Comparison of ENCODE assay signal across 21 cellular contexts in the genomic region with DNA sequence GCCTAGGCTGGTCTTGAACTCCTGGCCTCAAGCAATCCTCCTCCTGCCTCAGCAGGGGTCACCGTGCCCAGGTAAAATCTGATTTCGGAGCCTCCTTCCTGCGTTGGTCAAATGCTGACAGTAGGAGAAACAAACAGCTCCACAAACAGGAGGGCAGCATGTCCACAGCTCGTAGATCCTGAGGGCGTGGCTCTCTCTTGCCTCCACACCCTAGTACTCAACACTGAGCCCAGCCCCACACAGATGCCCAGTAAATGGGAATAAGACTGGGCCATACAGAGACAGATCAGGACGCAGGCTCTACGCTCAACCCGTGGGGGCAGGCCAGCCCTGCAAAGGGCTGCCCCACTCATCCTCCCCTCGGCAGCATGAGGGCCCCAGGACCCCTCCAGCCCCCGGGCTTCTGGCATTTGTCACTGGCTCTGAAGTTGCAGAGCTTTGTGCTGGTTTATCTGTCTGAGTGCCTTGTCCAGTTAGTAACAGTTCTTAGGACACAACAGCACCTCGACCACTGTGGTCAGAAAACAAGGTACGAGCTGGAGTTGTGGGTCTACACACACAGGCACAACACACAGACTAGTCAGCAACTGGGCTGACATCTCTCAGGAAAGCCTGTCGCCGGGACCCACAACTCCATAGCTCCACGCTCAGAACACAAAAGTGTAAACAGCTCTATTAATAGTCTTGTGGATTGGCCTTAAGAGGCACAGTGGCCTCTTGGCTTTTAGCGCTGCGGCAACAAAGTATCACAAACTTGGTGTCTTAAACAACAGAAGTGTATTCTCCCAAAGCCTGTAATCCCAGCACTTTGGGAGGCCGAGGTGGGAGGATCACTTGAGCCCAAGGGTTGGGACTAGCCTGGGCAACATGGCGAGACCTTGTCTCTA. TPM values are rescaled to one million over a fixed set of nuclear protein-coding genes. Genes with fewer than 3 reads are reported as not detected.
A peak's percentile ranks its signal among the peaks of the same experiment; 100 is the strongest.
DNase-seq lines count a peak whose midpoint lies in the region; ATAC-seq and TF ChIP-seq lines count a peak whose summit lies in the region.
"Had no signal": no experiment of that assay in that cellular context is flagged by ENCODE, and none has a peak within 500 bp of the region (broad histone marks: within the 10 kb centered on the region; RNA-seq: fewer than 3 reads in every experiment).

No MANE protein-coding gene starts in this region.

- no peak for TF ChIP-seq POLR2A in heart left ventricle (IDR thresholded peaks at IDR 0.05)
- no peak for TF ChIP-seq POLR2A in testis (IDR thresholded peaks at IDR 0.05)

- H3K27ac Mint-ChIP-seq in dendritic cell treated with granulocyte-macrophage colony-stimulating factor and Interleukin-4, amounts not matched to agents 40 ng/mL and 50 ng/mL, for 4 days, result peak overlapping the region; percentile 62
- H3K27ac Mint-ChIP-seq: HFFc6 had no signal

- H3K36me3 Mint-ChIP-seq in dendritic cell treated with granulocyte-macrophage colony-stimulating factor and Interleukin-4, amounts not matched to agents 40 ng/mL and 50 ng/mL, for 4 days (ENCODE audit: low read depth), result peaks cover 54% of the 10 kb centered on the region

- H3K9me3 ChIP-seq in heart left ventricle (no peaks in the 10 kb centered on the region), testis (no peaks in the 10 kb centered on the region)
- H3K9me3 ChIP-seq: neutrophil, suprapubic skin had no signal

- H3K4me1 Mint-ChIP-seq in dendritic cell treated with granulocyte-macrophage colony-stimulating factor and Interleukin-4, amounts not matched to agents 40 ng/mL and 50 ng/mL, for 4 days (ENCODE audit: low read depth), result peaks cover 68% of the 10 kb centered on the region

- 56 to 61% (median 59%) methylated on average over 18 to 19 of the region's 19 CpGs for WGBS in heart left ventricle, 4 donors
- WGBS in testis, 2 donors, result 57 to 66% methylated on average over 10 to 19 of the region's 19 CpGs

- H3K27me3 Mint-ChIP-seq in dendritic cell treated with granulocyte-macrophage colony-stimulating factor and Interleukin-4, amounts not matched to agents 40 ng/mL and 50 ng/mL, for 4 days, result no peaks in the 10 kb centered on the region
- H3K27me3 Mint-ChIP-seq: activated CD4-positive, alpha-beta T cell treated with anti-CD3 and anti-CD28 coated beads, Interleukin-2, amount 10 ng/mL, durations not matched to agents 24 days and 14 days had no signal

- intact Hi-C loops in heart left ventricle (cut with DNase I) (loop anchor here in 1 of 10 donors (10.0 kb wide), 1 partner anchor 486 kb away; a partner anchor contains a TSS), Right ventricle myocardium inferior (cut with DNase I) (no loop called here), testis (cut with DNase I; ENCODE audit: low total_unique reads) (no loop called here)
- intact Hi-C loops in dendritic cell treated with granulocyte-macrophage colony-stimulating factor and Interleukin-4, amounts not matched to agents 40 ng/mL and 50 ng/mL, for 4 days (cut with micrococcal nuclease), result no loop called here

- H3K4me3 ChIP-seq in heart left ventricle (no peak overlapping the region), testis (no peak overlapping the region)
- H3K4me3 ChIP-seq: suprapubic skin had no signal

- peak in 2 of 5 donors; percentile 26 to 27 for DNase-seq in heart left ventricle
- no peak for DNase-seq in Right ventricle myocardium inferior (ENCODE audit: missing footprints)
- peak; percentile 35 for DNase-seq in myocyte (ENCODE audit: low read depth)
- DNase-seq in testis, result peak; percentile 84
- no peak for DNase-seq in NCI-H1105 treated with DMSO at 0.1 percent for 48 hours (lab: John Stamatoyannopoulos, UW)
- DNase-seq: activated CD4-positive, alpha-beta T cell treated with anti-CD3 and anti-CD28 coated beads, Interleukin-2, amount 10 ng/mL, durations not matched to agents 24 days and 14 days; activated naive CD4-positive, alpha-beta T cell; amygdala; caudate nucleus; DMS153; HFFc6; kidney glomerular epithelial cell; MM.1S; NCI-H1694; NCI-H748 treated with DMSO at 0.1 percent for 48 hours had no signal

- H3K9me3 Mint-ChIP-seq in dendritic cell treated with granulocyte-macrophage colony-stimulating factor and Interleukin-4, amounts not matched to agents 40 ng/mL and 50 ng/mL, for 4 days, result no peaks in the 10 kb centered on the region
- H3K9me3 Mint-ChIP-seq: activated CD4-positive, alpha-beta T cell treated with anti-CD3 and anti-CD28 coated beads, Interleukin-2, amount 10 ng/mL, durations not matched to agents 24 days and 14 days; CD14-positive monocyte; HFFc6 had no signal

- ATAC-seq in heart left ventricle (peak in 3 of 4 donors; percentile 3 to 56 (median 27)), Right ventricle myocardium inferior (no peak), HG02973 (IDR thresholded peaks at IDR 0.05; ENCODE audit: unreplicated experiment) (no peak), HG03432 (IDR thresholded peaks at IDR 0.05; ENCODE audit: unreplicated experiment) (no peak)

- no peaks in the 10 kb centered on the region for H3K27me3 ChIP-seq in heart left ventricle
- H3K27me3 ChIP-seq in testis, result no peaks in the 10 kb centered on the region
- H3K27me3 ChIP-seq: neutrophil, suprapubic skin had no signal

- peak overlapping the region in 8 of 12 donors; percentile 17 to 64 (median 38) for H3K27ac ChIP-seq in heart left ventricle
- H3K27ac ChIP-seq in testis, result peak overlapping the region; percentile 59 to 82
- H3K27ac ChIP-seq: neutrophil, suprapubic skin had no signal

- TF ChIP-seq CTCF in heart left ventricle (IDR thresholded peaks at IDR 0.05), result no peak
- peak in 1 of 3 experiments; percentile 1 for TF ChIP-seq CTCF in testis (IDR thresholded peaks at IDR 0.05)

- H3K36me3 ChIP-seq in heart left ventricle (peaks cover 0 to 45% (median 19%) of the 10 kb centered on the region in 9 donors), testis (ENCODE audit: low read depth, missing control alignments) (no peaks in the 10 kb centered on the region)

- no peak overlapping the region for H3K4me3 Mint-ChIP-seq in dendritic cell treated with granulocyte-macrophage colony-stimulating factor and Interleukin-4, amounts not matched to agents 40 ng/mL and 50 ng/mL, for 4 days
- H3K4me3 Mint-ChIP-seq: activated CD4-positive, alpha-beta T cell treated with anti-CD3 and anti-CD28 coated beads, Interleukin-2, amount 10 ng/mL, durations not matched to agents 24 days and 14 days; CD14-positive monocyte; HFFc6 had no signal

- H3K4me1 ChIP-seq in heart left ventricle, result peaks cover 0 to 45% (median 25%) of the 10 kb centered on the region in 12 donors
- peaks cover 31% of the 10 kb centered on the region for H3K4me1 ChIP-seq in testis

RNA-seq across cellular contexts. Expression of a gene that starts 5.2 kb away (rescaled TPM):
- total RNA-seq in heart left ventricle (10 to 100 TPM; 12.6 to 94.5 (median 23.4) TPM), Right ventricle myocardium inferior (29.6 TPM), myocyte (32.3 and 54.5 TPM in 2 replicates), testis (100 to 1,000 TPM in 1 of 2 donors, 10 to 100 TPM in 1; 99.7 to 108 TPM)
- polyA plus RNA-seq in heart left ventricle (10 to 100 TPM; 21.7 to 37.3 TPM), testis (ENCODE audit: insufficient read depth, low read depth, low replicate concordance) (35.1 TPM)
- 25.1 TPM for polyA plus RNA-seq in myocyte (2012)

RNA-seq across cellular contexts. Expression of a gene that starts 41.9 kb away (rescaled TPM):
- total RNA-seq in heart left ventricle, result 10 to 100 TPM; 10.4 to 70.2 (median 23.5) TPM
- 10 to 100 TPM; 17.1 to 24.5 TPM for polyA plus RNA-seq in heart left ventricle
- total RNA-seq in Right ventricle myocardium inferior, result 32.2 TPM
- total RNA-seq in myocyte, result 24.9 and 31.1 TPM in 2 replicates
- 14.4 TPM for polyA plus RNA-seq in myocyte (2012)
- total RNA-seq in testis, result 10 to 100 TPM; 45.0 to 47.3 TPM
- polyA plus RNA-seq in testis (ENCODE audit: insufficient read depth, low read depth, low replicate concordance), result 26.6 TPM

Comparison
In these comparisons a context has a peak if more than half of its experiments do, and no peak if none do; other contexts are left out.
1. ATAC-seq: peak in heart left ventricle (3 of 4); none in Right ventricle myocardium inferior (single experiment), HG02973 (single experiment) and HG03432 (single experiment).
2. DNase-seq: peak in myocyte (single experiment) and testis (single experiment); none in Right ventricle myocardium inferior (single experiment) and NCI-H1105 treated with DMSO at 0.1 percent for 48 hours (single experiment).